In genomic region chr22:50600541-50600940, GRCh38 we compare ENCODE assay signal across 1 cellular context.
TF ChIP-seq lines count a peak whose summit lies in the region.

TSS of gene MAPK8IP2 (plus strand) at chr22:50600793. CDS start at chr22:50600819, 26 bp downstream.

TF ChIP-seq in H1, 55 proteins besides CTCF, POLR2A, EP300 and RAD21 (continued from another document):
- TF ChIP-seq E2F6 (IDR thresholded peaks at IDR 0.05), result no peak
- TF ChIP-seq RFX5 (IDR thresholded peaks at IDR 0.05; ENCODE audit: borderline replicate concordance, low read depth, low read length), result no peak
- no peak for TF ChIP-seq CTBP2 (IDR thresholded peaks at IDR 0.05; ENCODE audit: borderline replicate concordance, insufficient read depth, insufficient read length, low read length)
